1 cellular context compared by ENCODE assay signal in genomic region chr6:89940225-89941027, GRCh38.
A peak's percentile ranks its signal among the peaks of the same experiment; 100 is the strongest.
TF ChIP-seq lines count a peak whose summit lies in the region.

No MANE protein-coding gene starts in this region.

TF ChIP-seq in HepG2, 621 proteins besides CTCF, POLR2A, EP300 and RAD21 (continued from another document and continues in another):
- TF ChIP-seq FOXK1 (CRISPR knock-in tag; IDR thresholded peaks at IDR 0.05; ENCODE audit: borderline replicate concordance, low read depth) (peak; percentile 98), FOXK2 (IDR thresholded peaks at IDR 0.05) (peak; percentile 66; the same call in 1 of the 2 replicates), MBD4 (IDR thresholded peaks at IDR 0.05; ENCODE audit: borderline replicate concordance, low read length) (no peak), FOXA3 (CRISPR knock-in tag; IDR thresholded peaks at IDR 0.05) (peak; percentile 98), CEBPG (CRISPR knock-in tag; IDR thresholded peaks at IDR 0.05) (peak; percentile 95), ZSCAN20 (CRISPR knock-in tag; IDR thresholded peaks at IDR 0.05; ENCODE audit: borderline replicate concordance) (no peak), ZSCAN29 (CRISPR knock-in tag; conservative IDR thresholded peaks at IDR 0.05) (no peak), FLYWCH1 (CRISPR knock-in tag; IDR thresholded peaks at IDR 0.05) (no peak), FOXA1 (IDR thresholded peaks at IDR 0.05) (peak; percentile 46; the same call in 1 of the 2 replicates), FOXA1 (CRISPR knock-in tag; IDR thresholded peaks at IDR 0.05) (peak; percentile 100), ZNF446 (CRISPR knock-in tag; IDR thresholded peaks at IDR 0.05) (no peak), ZNF331 (CRISPR knock-in tag; IDR thresholded peaks at IDR 0.05) (0 out of 2 replicates have a peak, but pooled peaks have one; percentile 31), RBM39 (IDR thresholded peaks at IDR 0.05; ENCODE audit: low read depth, low read length, poor library complexity, severe bottlenecking) (no peak), ATF5 (CRISPR knock-in tag; IDR thresholded peaks at IDR 0.05; ENCODE audit: low read depth) (no peak), ATF2 (CRISPR knock-in tag; IDR thresholded peaks at IDR 0.05) (no peak), ZNF724P (CRISPR knock-in tag; IDR thresholded peaks at IDR 0.05; ENCODE audit: borderline replicate concordance) (no peak), KDM3A (CRISPR knock-in tag; IDR thresholded peaks at IDR 0.05; ENCODE audit: low read depth) (no peak), ZNF44 (CRISPR knock-in tag; IDR thresholded peaks at IDR 0.05) (no peak), ZNF770 (CRISPR knock-in tag; IDR thresholded peaks at IDR 0.05) (no peak), GATAD2A (CRISPR knock-in tag; IDR thresholded peaks at IDR 0.05) (no peak), GABPB1 (CRISPR knock-in tag; IDR thresholded peaks at IDR 0.05) (no peak), ZNF276 (CRISPR knock-in tag; IDR thresholded peaks at IDR 0.05; ENCODE audit: low read depth) (no peak), ATF4 (CRISPR knock-in tag; IDR thresholded peaks at IDR 0.05) (peak in 1 of 2 experiments; percentile 58; a peak in 1 of 4 replicates), SNAPC2 (CRISPR knock-in tag; IDR thresholded peaks at IDR 0.05) (no peak), MXI1 (IDR thresholded peaks at IDR 0.05; ENCODE audit: borderline replicate concordance, low read depth, low read length) (no peak), ARID3A (IDR thresholded peaks at IDR 0.05; ENCODE audit: low read depth, low read length) (0 out of 2 replicates have a peak, but pooled peaks have one; percentile 24), NR3C1 (CRISPR knock-in tag; IDR thresholded peaks at IDR 0.05) (no peak), ZBTB33 (CRISPR knock-in tag; IDR thresholded peaks at IDR 0.05) (no peak), ZNF747 (CRISPR knock-in tag; IDR thresholded peaks at IDR 0.05; ENCODE audit: borderline replicate concordance) (0 out of 2 replicates have a peak, but pooled peaks have one; percentile 27), CEBPB (IDR thresholded peaks at IDR 0.05; ENCODE audit: borderline replicate concordance, low read depth, low read length) (peak; percentile 95), DBP (CRISPR knock-in tag; IDR thresholded peaks at IDR 0.05; ENCODE audit: not compliant biosample characterization) (no peak), SKI (IDR thresholded peaks at IDR 0.05; ENCODE audit: partially characterized antibody) (no peak), ZNF256 (CRISPR knock-in tag; conservative IDR thresholded peaks at IDR 0.05) (no peak), PBX2 (CRISPR knock-in tag; IDR thresholded peaks at IDR 0.05) (no peak), CREB1 (IDR thresholded peaks at IDR 0.05) (peak; percentile 47), CREB1 (CRISPR knock-in tag; IDR thresholded peaks at IDR 0.05) (peak; percentile 38; the same call in 1 of the 2 replicates), ZNF577 (CRISPR knock-in tag; IDR thresholded peaks at IDR 0.05; ENCODE audit: borderline replicate concordance, low read depth) (no peak), ELF3 (CRISPR knock-in tag; IDR thresholded peaks at IDR 0.05) (0 out of 2 replicates have a peak, but pooled peaks have one; percentile 24), SMC3 (IDR thresholded peaks at IDR 0.05; ENCODE audit: low read length) (peak; percentile 94), KMT2A (CRISPR knock-in tag; IDR thresholded peaks at IDR 0.05) (no peak), PATZ1 (CRISPR knock-in tag; IDR thresholded peaks at IDR 0.05) (0 out of 2 replicates have a peak, but pooled peaks have one; percentile 13), ZNF589 (CRISPR knock-in tag; conservative IDR thresholded peaks at IDR 0.05) (no peak), HNF1B (CRISPR knock-in tag; IDR thresholded peaks at IDR 0.05) (0 out of 2 replicates have a peak, but pooled peaks have one; percentile 32), SMARCC2 (IDR thresholded peaks at IDR 0.05) (no peak), SSRP1 (CRISPR knock-in tag; IDR thresholded peaks at IDR 0.05) (0 out of 2 replicates have a peak, but pooled peaks have one; percentile 43), FOSL2 (CRISPR knock-in tag; IDR thresholded peaks at IDR 0.05) (peak; percentile 37), GATAD1 (CRISPR knock-in tag; IDR thresholded peaks at IDR 0.05) (no peak), ETV5 (CRISPR knock-in tag; IDR thresholded peaks at IDR 0.05; ENCODE audit: borderline replicate concordance) (peak; percentile 70), FOXO1 (CRISPR knock-in tag; IDR thresholded peaks at IDR 0.05) (peak; percentile 88), ZNF614 (CRISPR knock-in tag; IDR thresholded peaks at IDR 0.05; ENCODE audit: borderline replicate concordance) (0 out of 2 replicates have a peak, but pooled peaks have one; percentile 31), ZNF629 (CRISPR knock-in tag; conservative IDR thresholded peaks at IDR 0.05) (no peak), ZNF136 (CRISPR knock-in tag; IDR thresholded peaks at IDR 0.05; ENCODE audit: low read depth) (no peak), ZC3H13 (CRISPR knock-in tag; IDR thresholded peaks at IDR 0.05) (no peak)
